In the genomic region with DNA sequence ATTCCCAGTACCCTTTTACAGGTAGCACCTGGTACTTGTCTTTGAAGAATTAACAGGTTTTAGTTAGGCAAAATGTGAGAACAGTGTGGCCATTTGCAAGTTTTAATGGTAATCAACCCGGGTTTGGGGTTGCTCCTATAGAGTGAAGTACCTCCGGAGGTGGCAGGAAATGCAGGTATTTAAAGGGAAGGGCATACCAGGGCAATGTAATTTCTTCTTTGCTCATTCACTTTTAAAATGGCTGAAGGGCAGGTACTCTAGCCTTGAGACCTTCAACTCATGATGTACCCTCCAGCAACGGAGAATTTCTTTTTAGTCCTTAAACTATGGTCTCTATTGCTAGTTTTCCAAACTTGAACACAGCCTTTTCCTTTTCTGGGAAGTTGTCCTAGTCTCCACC, we compare ENCODE assay signal across 9 cellular contexts. TPM values are rescaled to one million over a fixed set of nuclear protein-coding genes. Genes with fewer than 3 reads are reported as not detected.
DNase-seq lines count a peak whose midpoint lies in the region; ATAC-seq, FAIRE-seq and TF ChIP-seq lines count a peak whose summit lies in the region.
"Had no signal": no experiment of that assay in that cellular context is flagged by ENCODE, and none has a peak within 500 bp of the region (broad histone marks: within the 10 kb centered on the region; RNA-seq: fewer than 3 reads in every experiment).

No MANE protein-coding gene starts in this region.

- no TSS peak for BruUV-seq in MCF 10A (replicated peaks; lab: Mats Ljungman, UMichigan)

- H3K27ac ChIP-seq in 22Rv1 (peak overlapping the region; percentile 97), HUES64 (ENCODE audit: low read depth, low read length) (peak overlapping the region; percentile 99), mesodermal cell (ENCODE audit: low read depth, low read length, severe bottlenecking) (peak overlapping the region; percentile 96)

- H3K27me3 ChIP-seq in HUES64 (ENCODE audit: insufficient read depth, low read length): no peaks in the 10 kb centered on the region

- ATAC-seq in GM18511 (IDR thresholded peaks at IDR 0.05; ENCODE audit: unreplicated experiment): no peak
- ATAC-seq in HG02973 (IDR thresholded peaks at IDR 0.05; ENCODE audit: unreplicated experiment): no peak

- FAIRE-seq in urothelium cell line (lab: Jason Lieb, UNC): no peak
- FAIRE-seq: GM12892 had no signal

- DNase-seq in MCF 10A (ENCODE audit: unreplicated experiment) (no peak), urothelium cell line (ENCODE audit: low spot score) (no peak), activated gamma-delta T cell (lab: John Stamatoyannopoulos, UW) (no peak)

- peaks cover 27% of the 10 kb centered on the region for H3K36me3 Mint-ChIP-seq in MCF 10A (ENCODE audit: insufficient read depth, unreplicated experiment)

- TF ChIP-seq CTCF in 22Rv1 (IDR thresholded peaks at IDR 0.05) (no peak), MCF 10A (IDR thresholded peaks at IDR 0.05; ENCODE audit: unreplicated experiment) (no peak)

- CTCF ChIA-PET in MCF 10A (lab: Yijun Ruan, JAX): no interaction called here

- peaks cover 28% of the 10 kb centered on the region for H3K4me1 ChIP-seq in HUES64 (ENCODE audit: insufficient read depth, low read length)
- peaks cover 4% of the 10 kb centered on the region for H3K4me1 ChIP-seq in mesodermal cell (ENCODE audit: control insufficient read depth, insufficient read depth, low read length, poor library complexity, severe bottlenecking)

- H3K27me3 Mint-ChIP-seq in MCF 10A (ENCODE audit: insufficient read depth, unreplicated experiment): no peaks in the 10 kb centered on the region

- peak overlapping the region; percentile 99 for H3K27ac Mint-ChIP-seq in MCF 10A (ENCODE audit: low read depth, unreplicated experiment)

- H3K9me3 Mint-ChIP-seq in MCF 10A (ENCODE audit: unreplicated experiment): no peaks in the 10 kb centered on the region

- intact Hi-C loops in MCF 10A (cut with micrococcal nuclease): no loop called here

- POLR2A ChIA-PET in MCF 10A (lab: Yijun Ruan, JAX): interaction anchor here (0.6 to 11.8 kb wide), 18 partner anchors 12 to 1126 kb away, joined by 3 to 311 read pairs (median 8); a partner anchor contains a TSS

- WGBS in HUES64: 5% methylated on average over 3 of the region's 3 CpGs
- 10 to 19% methylated on average over 3 of the region's 3 CpGs for WGBS in mesodermal cell (ENCODE audit: insufficient coverage in 2 of 2), 2 experiments

- peak overlapping the region; percentile 99 for H3K9ac ChIP-seq in HUES64 (ENCODE audit: low read depth, low read length)

- peaks cover 29% of the 10 kb centered on the region for H3K4me1 Mint-ChIP-seq in MCF 10A (ENCODE audit: insufficient read depth, unreplicated experiment)

- H3K36me3 ChIP-seq in HUES64 (ENCODE audit: insufficient read depth, low read length) (peaks cover 6% of the 10 kb centered on the region), mesodermal cell (ENCODE audit: control insufficient read depth, insufficient read depth, low read length) (peaks cover 12% of the 10 kb centered on the region)

- H3K4me3 ChIP-seq in HUES64 (ENCODE audit: low read length): peak overlapping the region; percentile 93
- peak overlapping the region; percentile 97 for H3K4me3 ChIP-seq in mesodermal cell (ENCODE audit: extremely low read depth, insufficient read depth, low read length, poor library complexity, severe bottlenecking)

- H3K9me3 ChIP-seq in HUES64 (ENCODE audit: insufficient read depth, low read depth, low read length) (no peaks in the 10 kb centered on the region), mesodermal cell (ENCODE audit: control insufficient read depth, low read length) (no peaks in the 10 kb centered on the region)

- H3K4me3 Mint-ChIP-seq in MCF 10A (ENCODE audit: unreplicated experiment): peak overlapping the region; percentile 95

RNA-seq across cellular contexts. Expression of a gene that starts 1.3 kb away (rescaled TPM):
- polyA plus RNA-seq in HUES64 (2013, experiment 1 of 2): 239 TPM
- polyA plus RNA-seq in HUES64 (2013, experiment 2 of 2): 273 TPM
- 173 and 218 TPM in 2 replicates for total RNA-seq in MCF 10A (2022)
- 160 TPM for polyA plus RNA-seq in mesodermal cell (2013, experiment 1 of 2)
- 196 TPM for polyA plus RNA-seq in mesodermal cell (2013, experiment 2 of 2)

RNA-seq across cellular contexts. Expression of a gene that starts 24.2 kb away (rescaled TPM):
- 29.4 TPM for polyA plus RNA-seq in HUES64 (2013, experiment 1 of 2)
- polyA plus RNA-seq in HUES64 (2013, experiment 2 of 2): 29.2 TPM
- 35.0 and 37.7 TPM in 2 replicates for total RNA-seq in MCF 10A (2022)
- 19.2 TPM for polyA plus RNA-seq in mesodermal cell (2013, experiment 1 of 2)
- 26.3 TPM for polyA plus RNA-seq in mesodermal cell (2013, experiment 2 of 2)
